ENCODE assay signal across 1 cellular context in the genomic region with DNA sequence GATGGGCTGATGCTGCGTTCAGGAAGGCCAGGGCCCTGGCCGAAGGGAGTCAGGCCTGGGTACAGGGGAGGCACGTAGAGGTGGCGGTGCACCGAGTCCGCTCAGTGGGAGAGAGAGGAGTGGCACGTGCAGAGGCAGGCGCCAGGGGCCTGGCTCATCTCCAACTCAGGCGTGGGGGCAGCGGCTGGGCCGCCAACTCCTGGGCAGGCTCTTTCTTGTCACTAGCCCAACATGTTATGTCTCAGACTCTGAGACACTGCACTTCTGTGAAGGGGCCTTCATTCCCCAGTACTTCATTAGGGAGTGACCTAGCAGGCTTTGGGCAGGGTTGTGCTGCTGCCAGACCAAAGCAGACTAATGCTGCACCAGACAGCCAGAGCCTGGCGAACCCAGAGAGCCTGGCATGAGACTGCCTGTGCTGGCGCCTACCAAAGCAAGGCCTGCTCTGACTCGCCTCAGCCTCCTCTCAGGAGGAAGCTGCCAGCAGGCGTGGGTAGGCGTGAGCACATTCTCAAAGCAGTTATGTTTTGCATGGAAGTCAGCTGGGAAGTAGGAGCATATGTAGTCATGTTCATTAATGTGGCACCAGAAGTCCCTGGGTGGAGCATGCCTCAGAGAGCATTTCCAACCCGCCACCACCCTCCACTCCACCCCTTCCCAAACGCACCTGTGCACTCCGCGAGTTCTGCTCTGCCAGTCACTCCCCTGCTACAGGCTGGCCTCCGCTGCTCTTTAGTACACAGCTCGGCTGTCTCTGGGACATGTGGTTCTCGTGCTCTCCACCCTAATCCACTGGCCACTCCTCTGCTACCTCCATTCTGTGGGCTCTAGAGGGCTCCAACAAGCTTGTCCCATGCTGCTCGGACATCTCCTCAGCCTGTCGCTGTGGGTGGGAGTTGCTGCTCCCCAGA.
TF ChIP-seq lines count a peak whose summit lies in the region.

No MANE protein-coding gene starts in this region.

TF ChIP-seq in GM12878, 131 proteins besides CTCF, POLR2A, EP300 and RAD21:
- TF ChIP-seq, protein P1, sequence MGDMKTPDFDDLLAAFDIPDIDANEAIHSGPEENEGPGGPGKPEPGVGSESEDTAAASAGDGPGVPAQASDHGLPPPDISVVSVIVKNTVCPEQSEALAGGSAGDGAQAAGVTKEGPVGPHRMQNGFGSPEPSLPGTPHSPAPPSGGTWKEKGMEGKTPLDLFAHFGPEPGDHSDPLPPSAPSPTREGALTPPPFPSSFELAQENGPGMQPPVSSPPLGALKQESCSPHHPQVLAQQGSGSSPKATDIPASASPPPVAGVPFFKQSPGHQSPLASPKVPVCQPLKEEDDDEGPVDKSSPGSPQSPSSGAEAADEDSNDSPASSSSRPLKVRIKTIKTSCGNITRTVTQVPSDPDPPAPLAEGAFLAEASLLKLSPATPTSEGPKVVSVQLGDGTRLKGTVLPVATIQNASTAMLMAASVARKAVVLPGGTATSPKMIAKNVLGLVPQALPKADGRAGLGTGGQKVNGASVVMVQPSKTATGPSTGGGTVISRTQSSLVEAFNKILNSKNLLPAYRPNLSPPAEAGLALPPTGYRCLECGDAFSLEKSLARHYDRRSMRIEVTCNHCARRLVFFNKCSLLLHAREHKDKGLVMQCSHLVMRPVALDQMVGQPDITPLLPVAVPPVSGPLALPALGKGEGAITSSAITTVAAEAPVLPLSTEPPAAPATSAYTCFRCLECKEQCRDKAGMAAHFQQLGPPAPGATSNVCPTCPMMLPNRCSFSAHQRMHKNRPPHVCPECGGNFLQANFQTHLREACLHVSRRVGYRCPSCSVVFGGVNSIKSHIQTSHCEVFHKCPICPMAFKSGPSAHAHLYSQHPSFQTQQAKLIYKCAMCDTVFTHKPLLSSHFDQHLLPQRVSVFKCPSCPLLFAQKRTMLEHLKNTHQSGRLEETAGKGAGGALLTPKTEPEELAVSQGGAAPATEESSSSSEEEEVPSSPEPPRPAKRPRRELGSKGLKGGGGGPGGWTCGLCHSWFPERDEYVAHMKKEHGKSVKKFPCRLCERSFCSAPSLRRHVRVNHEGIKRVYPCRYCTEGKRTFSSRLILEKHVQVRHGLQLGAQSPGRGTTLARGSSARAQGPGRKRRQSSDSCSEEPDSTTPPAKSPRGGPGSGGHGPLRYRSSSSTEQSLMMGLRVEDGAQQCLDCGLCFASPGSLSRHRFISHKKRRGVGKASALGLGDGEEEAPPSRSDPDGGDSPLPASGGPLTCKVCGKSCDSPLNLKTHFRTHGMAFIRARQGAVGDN (IDR thresholded peaks at IDR 0.05), result no peak
- TF ChIP-seq, protein P2, sequence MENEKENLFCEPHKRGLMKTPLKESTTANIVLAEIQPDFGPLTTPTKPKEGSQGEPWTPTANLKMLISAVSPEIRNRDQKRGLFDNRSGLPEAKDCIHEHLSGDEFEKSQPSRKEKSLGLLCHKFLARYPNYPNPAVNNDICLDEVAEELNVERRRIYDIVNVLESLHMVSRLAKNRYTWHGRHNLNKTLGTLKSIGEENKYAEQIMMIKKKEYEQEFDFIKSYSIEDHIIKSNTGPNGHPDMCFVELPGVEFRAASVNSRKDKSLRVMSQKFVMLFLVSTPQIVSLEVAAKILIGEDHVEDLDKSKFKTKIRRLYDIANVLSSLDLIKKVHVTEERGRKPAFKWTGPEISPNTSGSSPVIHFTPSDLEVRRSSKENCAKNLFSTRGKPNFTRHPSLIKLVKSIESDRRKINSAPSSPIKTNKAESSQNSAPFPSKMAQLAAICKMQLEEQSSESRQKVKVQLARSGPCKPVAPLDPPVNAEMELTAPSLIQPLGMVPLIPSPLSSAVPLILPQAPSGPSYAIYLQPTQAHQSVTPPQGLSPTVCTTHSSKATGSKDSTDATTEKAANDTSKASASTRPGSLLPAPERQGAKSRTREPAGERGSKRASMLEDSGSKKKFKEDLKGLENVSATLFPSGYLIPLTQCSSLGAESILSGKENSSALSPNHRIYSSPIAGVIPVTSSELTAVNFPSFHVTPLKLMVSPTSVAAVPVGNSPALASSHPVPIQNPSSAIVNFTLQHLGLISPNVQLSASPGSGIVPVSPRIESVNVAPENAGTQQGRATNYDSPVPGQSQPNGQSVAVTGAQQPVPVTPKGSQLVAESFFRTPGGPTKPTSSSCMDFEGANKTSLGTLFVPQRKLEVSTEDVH (IDR thresholded peaks at IDR 0.05; ENCODE audit: low read depth, partially characterized antibody), result no peak
- TF ChIP-seq SMARCA5 (IDR thresholded peaks at IDR 0.05) (no peak), BCL11A (IDR thresholded peaks at IDR 0.05; ENCODE audit: low read depth, low read length) (no peak), IKZF2 (IDR thresholded peaks at IDR 0.05) (no peak), CHD4 (IDR thresholded peaks at IDR 0.05) (no peak), HDGF (IDR thresholded peaks at IDR 0.05) (no peak)
- TF ChIP-seq, protein P3, sequence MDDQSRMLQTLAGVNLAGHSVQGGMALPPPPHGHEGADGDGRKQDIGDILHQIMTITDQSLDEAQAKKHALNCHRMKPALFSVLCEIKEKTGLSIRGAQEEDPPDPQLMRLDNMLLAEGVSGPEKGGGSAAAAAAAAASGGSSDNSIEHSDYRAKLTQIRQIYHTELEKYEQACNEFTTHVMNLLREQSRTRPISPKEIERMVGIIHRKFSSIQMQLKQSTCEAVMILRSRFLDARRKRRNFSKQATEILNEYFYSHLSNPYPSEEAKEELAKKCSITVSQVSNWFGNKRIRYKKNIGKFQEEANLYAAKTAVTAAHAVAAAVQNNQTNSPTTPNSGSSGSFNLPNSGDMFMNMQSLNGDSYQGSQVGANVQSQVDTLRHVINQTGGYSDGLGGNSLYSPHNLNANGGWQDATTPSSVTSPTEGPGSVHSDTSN (IDR thresholded peaks at IDR 0.05; ENCODE audit: insufficient replicate concordance, low read depth, low read length), result no peak
- TF ChIP-seq, protein P4, sequence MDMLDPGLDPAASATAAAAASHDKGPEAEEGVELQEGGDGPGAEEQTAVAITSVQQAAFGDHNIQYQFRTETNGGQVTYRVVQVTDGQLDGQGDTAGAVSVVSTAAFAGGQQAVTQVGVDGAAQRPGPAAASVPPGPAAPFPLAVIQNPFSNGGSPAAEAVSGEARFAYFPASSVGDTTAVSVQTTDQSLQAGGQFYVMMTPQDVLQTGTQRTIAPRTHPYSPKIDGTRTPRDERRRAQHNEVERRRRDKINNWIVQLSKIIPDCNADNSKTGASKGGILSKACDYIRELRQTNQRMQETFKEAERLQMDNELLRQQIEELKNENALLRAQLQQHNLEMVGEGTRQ (IDR thresholded peaks at IDR 0.05; ENCODE audit: borderline replicate concordance, low read depth, low read length), result no peak
- TF ChIP-seq, protein P5, sequence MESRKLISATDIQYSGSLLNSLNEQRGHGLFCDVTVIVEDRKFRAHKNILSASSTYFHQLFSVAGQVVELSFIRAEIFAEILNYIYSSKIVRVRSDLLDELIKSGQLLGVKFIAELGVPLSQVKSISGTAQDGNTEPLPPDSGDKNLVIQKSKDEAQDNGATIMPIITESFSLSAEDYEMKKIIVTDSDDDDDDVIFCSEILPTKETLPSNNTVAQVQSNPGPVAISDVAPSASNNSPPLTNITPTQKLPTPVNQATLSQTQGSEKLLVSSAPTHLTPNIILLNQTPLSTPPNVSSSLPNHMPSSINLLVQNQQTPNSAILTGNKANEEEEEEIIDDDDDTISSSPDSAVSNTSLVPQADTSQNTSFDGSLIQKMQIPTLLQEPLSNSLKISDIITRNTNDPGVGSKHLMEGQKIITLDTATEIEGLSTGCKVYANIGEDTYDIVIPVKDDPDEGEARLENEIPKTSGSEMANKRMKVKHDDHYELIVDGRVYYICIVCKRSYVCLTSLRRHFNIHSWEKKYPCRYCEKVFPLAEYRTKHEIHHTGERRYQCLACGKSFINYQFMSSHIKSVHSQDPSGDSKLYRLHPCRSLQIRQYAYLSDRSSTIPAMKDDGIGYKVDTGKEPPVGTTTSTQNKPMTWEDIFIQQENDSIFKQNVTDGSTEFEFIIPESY (IDR thresholded peaks at IDR 0.05), result no peak
